In genomic region chr10:129796611-129797420, GRCh38 we compare ENCODE assay signal across 23 cellular contexts.
"Had no signal": no experiment of that assay in that cellular context is flagged by ENCODE, and none has a peak within 500 bp of the region (broad histone marks: within the 10 kb centered on the region; RNA-seq: fewer than 3 reads in every experiment).

No MANE protein-coding gene starts in this region.

- H3K9me3 Mint-ChIP-seq: WTC11 had no signal

- H3K4me3 Mint-ChIP-seq: activated naive CD8-positive, alpha-beta T cell; activated T-cell treated with anti-CD3 and anti-CD28 coated beads, Interleukin-2, amount 50 U/mL, for 4 hours; WTC11 had no signal

- H3K36me3 Mint-ChIP-seq: activated naive CD8-positive, alpha-beta T cell; WTC11 had no signal

- H3K27ac Mint-ChIP-seq: activated naive CD8-positive, alpha-beta T cell; activated T-helper 2 cell treated with anti-CD3 and anti-CD28 coated beads, Interferon-gamma antibody, Interleukin-2, Interleukin-4, amounts not matched to agents 10 μg/mL and 5 μg/mL and 100 μg/mL, durations not matched to agents 14 hours and 24 hours and 36 hours; WTC11 had no signal

- DNase-seq: activated CD4-positive, alpha-beta T cell treated with anti-CD3 and anti-CD28 coated beads, Interleukin-2, amount 50 U/mL, for 4 hours; activated CD8-positive, alpha-beta memory T cell treated with anti-CD3 and anti-CD28 coated beads, Interleukin-2, amount 50 U/mL, for 48 hours; activated naive CD4-positive, alpha-beta T cell; activated T-cell treated with anti-CD3 and anti-CD28 coated beads, Interleukin-2, amount 50 U/mL, for 4 hours; adrenal gland; brain microvascular endothelial cell; central memory CD4-positive, alpha-beta T cell; dermis blood vessel endothelial cell; effector CD8-positive, alpha-beta T cell; foreskin melanocyte; hippocampal formation; left cardiac atrium; mesenchymal stem cell; mucosa of descending colon; spleen; stimulated activated CD4-positive, alpha-beta T cell treated with anti-CD3 and anti-CD28 coated beads, Interleukin-4, amount 100 ng/mL, for 1 hour; stimulated activated naive CD4-positive, alpha-beta T cell; T-helper 9 cell; testis; trophoblast cell had no signal
